ENCODE assay signal across 9 cellular contexts in the genomic region with DNA sequence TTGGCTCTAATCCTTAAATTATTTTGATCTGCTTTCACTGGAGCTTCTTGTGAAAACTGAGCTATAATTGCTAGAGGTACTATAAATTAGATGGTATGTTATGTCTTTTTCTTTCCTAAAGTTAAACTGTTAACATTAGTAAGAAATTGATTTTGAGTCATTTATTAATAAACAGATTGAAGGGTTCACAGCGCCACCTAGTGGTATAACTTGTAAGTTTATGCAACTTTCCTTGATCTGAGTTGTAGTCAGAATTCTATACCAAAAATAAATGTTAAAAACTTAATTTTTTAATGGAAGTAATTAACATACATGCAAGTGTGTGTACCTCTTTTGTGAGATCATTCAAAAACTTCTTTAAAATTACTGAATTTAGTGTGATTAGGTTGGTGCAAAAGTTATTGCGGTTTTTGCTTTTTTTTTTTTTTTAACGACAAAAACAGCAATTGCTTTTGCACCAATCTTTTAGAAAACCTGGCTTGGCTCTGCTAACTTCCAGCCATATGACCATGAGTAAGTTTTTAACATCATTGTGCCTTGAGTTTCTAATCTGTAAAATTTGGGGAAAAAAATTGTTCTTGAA.
A peak's percentile ranks its signal among the peaks of the same experiment; 100 is the strongest.
DNase-seq lines count a peak whose midpoint lies in the region; ATAC-seq and TF ChIP-seq lines count a peak whose summit lies in the region.
"Had no signal": no experiment of that assay in that cellular context is flagged by ENCODE, and none has a peak within 500 bp of the region (broad histone marks: within the 10 kb centered on the region; RNA-seq: fewer than 3 reads in every experiment).

No MANE protein-coding gene starts in this region.

- no peak overlapping the region for H3K4me3 Mint-ChIP-seq in T-helper 2 cell treated with Interferon-gamma antibody and Interleukin-4, amounts not matched to agents 5 μg/mL and 100 μg/mL, for 36 hours
- H3K4me3 Mint-ChIP-seq: T-helper 1 cell treated with Interleukin-12 subunit alpha and Interleukin-12 subunit beta and Interleukin-4 antibody, amounts not matched to agents 30 μg/mL and 1 μg/mL, for 36 hours had no signal

- H3K36me3 Mint-ChIP-seq in T-helper 2 cell treated with Interferon-gamma antibody and Interleukin-4, amounts not matched to agents 5 μg/mL and 100 μg/mL, for 36 hours (ENCODE audit: low read depth) = no peaks in the 10 kb centered on the region

- TF ChIP-seq CTCF in C4-2B (conservative IDR thresholded peaks at IDR 0.05) = peak; percentile 76
- TF ChIP-seq CTCF in GM12865 (IDR thresholded peaks at IDR 0.05; ENCODE audit: insufficient read depth, low read depth, low read length, missing control alignments) = peak; percentile 42
- TF ChIP-seq CTCF in choroid plexus epithelial cell (conservative IDR thresholded peaks at IDR 0.05; ENCODE audit: low read depth, low read length) = peak; percentile 49

- DNase-seq in GM12865 (ENCODE audit: low read depth) (peak; percentile 58), NCI-H446 treated with DMSO at 0.1 percent for 48 hours (lab: John Stamatoyannopoulos, UW) (peak; percentile 50), choroid plexus epithelial cell (ENCODE audit: low read depth) (peak; percentile 65), myocyte (ENCODE audit: low read depth) (peak; percentile 62), iPS-NIHi7 (ENCODE audit: extremely low spot score) (no peak)
- DNase-seq in T-helper 2 cell treated with Interferon-gamma antibody and Interleukin-4, amounts not matched to agents 5 μg/mL and 100 μg/mL, for 36 hours (ENCODE audit: low spot score) = no peak

- H3K27ac ChIP-seq in C4-2B = no peak overlapping the region

- H3K27me3 Mint-ChIP-seq in T-helper 2 cell treated with Interferon-gamma antibody and Interleukin-4, amounts not matched to agents 5 μg/mL and 100 μg/mL, for 36 hours (ENCODE audit: low read depth) = peaks cover 4% of the 10 kb centered on the region

- no peak overlapping the region for H3K27ac Mint-ChIP-seq in T-helper 2 cell treated with Interferon-gamma antibody and Interleukin-4, amounts not matched to agents 5 μg/mL and 100 μg/mL, for 36 hours
- H3K27ac Mint-ChIP-seq: T-helper 1 cell treated with Interleukin-12 subunit alpha and Interleukin-12 subunit beta and Interleukin-4 antibody, amounts not matched to agents 30 μg/mL and 1 μg/mL, for 36 hours had no signal

- H3K4me3 ChIP-seq in GM12865 (ENCODE audit: low read depth, low read length) (no peak overlapping the region), choroid plexus epithelial cell (ENCODE audit: low read depth, low read length) (no peak overlapping the region)

- ATAC-seq in GM21786 (IDR thresholded peaks at IDR 0.05; ENCODE audit: unreplicated experiment) = no peak

- H3K9me3 Mint-ChIP-seq in T-helper 2 cell treated with Interferon-gamma antibody and Interleukin-4, amounts not matched to agents 5 μg/mL and 100 μg/mL, for 36 hours = no peaks in the 10 kb centered on the region
- H3K9me3 Mint-ChIP-seq: T-helper 1 cell treated with Interleukin-12 subunit alpha and Interleukin-12 subunit beta and Interleukin-4 antibody, amounts not matched to agents 30 μg/mL and 1 μg/mL, for 36 hours had no signal

- H3K4me1 Mint-ChIP-seq in T-helper 2 cell treated with Interferon-gamma antibody and Interleukin-4, amounts not matched to agents 5 μg/mL and 100 μg/mL, for 36 hours (ENCODE audit: low read depth) = no peaks in the 10 kb centered on the region

Comparison
In these comparisons a context has a peak if more than half of its experiments do, and no peak if none do; other contexts are left out.
1. DNase-seq: peak in GM12865 (single experiment), NCI-H446 treated with DMSO at 0.1 percent for 48 hours (single experiment), choroid plexus epithelial cell (single experiment) and myocyte (single experiment); none in T-helper 2 cell treated with Interferon-gamma antibody and Interleukin-4, amounts not matched to agents 5 μg/mL and 100 μg/mL, for 36 hours (single experiment) and iPS-NIHi7 (single experiment).
2. Peak in every context shown above with its lines, with median percentiles within 50 percentile points of each other: CTCF ChIP-seq.